In genomic region chr3:90102146-90102545, GRCh38 we compare ENCODE assay signal across 2 cellular contexts.
"Had no signal": no experiment of that assay in that cellular context is flagged by ENCODE, and none has a peak within 500 bp of the region (broad histone marks: within the 10 kb centered on the region; RNA-seq: fewer than 3 reads in every experiment).

No MANE protein-coding gene starts in this region.

- DNase-seq: H9, HCEC 1CT had no signal
